In the genomic region with DNA sequence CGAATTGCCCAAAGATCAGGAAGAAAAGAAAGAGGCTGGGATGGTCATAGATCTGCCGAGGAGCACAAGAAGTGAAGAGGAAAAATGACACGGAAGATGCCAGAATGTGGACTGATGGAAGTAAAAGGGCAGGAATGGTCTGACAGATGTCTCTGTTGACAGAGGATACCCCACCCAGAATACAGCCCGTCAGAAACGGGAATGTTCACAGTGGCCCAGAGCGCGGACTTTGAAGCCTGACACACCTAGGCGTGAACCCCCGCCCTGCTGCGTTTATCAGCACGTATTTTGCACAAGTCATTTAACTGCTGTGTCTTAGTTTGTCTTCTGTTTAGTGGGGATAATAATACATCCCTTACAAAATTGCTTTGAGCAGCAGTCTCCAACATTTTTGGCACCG, we compare ENCODE assay signal across 8 cellular contexts. TPM values are rescaled to one million over a fixed set of nuclear protein-coding genes. Genes with fewer than 3 reads are reported as not detected.
DNase-seq lines count a peak whose midpoint lies in the region; ATAC-seq and TF ChIP-seq lines count a peak whose summit lies in the region.

No MANE protein-coding gene starts in this region.

- H3K9me3 Mint-ChIP-seq in activated CD8-positive, alpha-beta memory T cell treated with anti-CD3 and anti-CD28 coated beads, Interleukin-2, amount 10 ng/mL, durations not matched to agents 7 days and 5 days (ENCODE audit: low read depth) = no peaks in the 10 kb centered on the region

- peak overlapping the region; percentile 71 for H3K4me3 Mint-ChIP-seq in activated CD8-positive, alpha-beta memory T cell treated with anti-CD3 and anti-CD28 coated beads, Interleukin-2, amount 10 ng/mL, durations not matched to agents 7 days and 5 days

- H3K27me3 ChIP-seq in iPS-15b (ENCODE audit: control insufficient read depth, insufficient read depth, low read length) (peaks cover 3% of the 10 kb centered on the region), stomach smooth muscle (ENCODE audit: control insufficient read depth in 1 of 2, insufficient read depth in 2 of 2, low read length in 2 of 2) (no peaks in the 10 kb centered on the region), foreskin keratinocyte (no peaks in the 10 kb centered on the region)

- H3K9me3 ChIP-seq in iPS-15b (ENCODE audit: control insufficient read depth, insufficient read depth, low read length) (no peaks in the 10 kb centered on the region), stomach smooth muscle (ENCODE audit: control insufficient read depth in 2 of 2, low read length in 2 of 2) (no peaks in the 10 kb centered on the region)

- no peak for DNase-seq in activated CD8-positive, alpha-beta memory T cell treated with anti-CD3 and anti-CD28 coated beads, Interleukin-2, amount 10 ng/mL, durations not matched to agents 7 days and 5 days
- no peak for DNase-seq in activated CD8-positive, alpha-beta memory T cell treated with anti-CD3 and anti-CD28 coated beads for 24 hours
- DNase-seq in GF-D8 (lab: John Stamatoyannopoulos, UW) (no peak), retina (no peak), foreskin keratinocyte (no peak)

- CTCF ChIA-PET in activated CD8-positive, alpha-beta memory T cell treated with anti-CD3 and anti-CD28 coated beads, Interleukin-2, amount 10 ng/mL, durations not matched to agents 7 days and 5 days (lab: Charles Lee) = interaction anchor here (0.8 to 2.5 kb wide), 27 partner anchors 9 to 555 kb away, joined by 3 to 59 read pairs (median 6); a partner anchor contains a TSS

- H3K9ac ChIP-seq in iPS-15b (ENCODE audit: low read depth, low read length) = no peak overlapping the region
- peak overlapping the region; percentile 25 to 76 for H3K9ac ChIP-seq in stomach smooth muscle (ENCODE audit: low read length in 2 of 2)

- H3K4me1 ChIP-seq in iPS-15b (ENCODE audit: control insufficient read depth, insufficient read depth, low read length) (no peaks in the 10 kb centered on the region), stomach smooth muscle (ENCODE audit: control insufficient read depth, insufficient read depth, low read length) (peaks cover 6% of the 10 kb centered on the region), foreskin keratinocyte (peaks cover 4% of the 10 kb centered on the region)

- no peak overlapping the region for H3K27ac Mint-ChIP-seq in activated CD8-positive, alpha-beta memory T cell treated with anti-CD3 and anti-CD28 coated beads, Interleukin-2, amount 10 ng/mL, durations not matched to agents 7 days and 5 days

- TF ChIP-seq CTCF in WI38 (IDR thresholded peaks at IDR 0.05; ENCODE audit: low read depth, low read length) (no peak), foreskin keratinocyte (conservative IDR thresholded peaks at IDR 0.05) (no peak)

- peaks cover 2% of the 10 kb centered on the region for H3K27me3 Mint-ChIP-seq in activated CD8-positive, alpha-beta memory T cell treated with anti-CD3 and anti-CD28 coated beads, Interleukin-2, amount 10 ng/mL, durations not matched to agents 7 days and 5 days

- H3K27ac ChIP-seq in stomach smooth muscle (ENCODE audit: low read length) = no peak overlapping the region
- H3K27ac ChIP-seq in foreskin keratinocyte = no peak overlapping the region

- ATAC-seq in activated CD8-positive, alpha-beta memory T cell treated with anti-CD3 and anti-CD28 coated beads, Interleukin-2, amount 10 ng/mL, durations not matched to agents 7 days and 5 days = no peak
- ATAC-seq in foreskin keratinocyte = no peak

- H3K4me3 ChIP-seq in WI38 (ENCODE audit: low read depth, low read length) (peak overlapping the region; percentile 54), iPS-15b (ENCODE audit: low read depth, low read length) (peak overlapping the region; percentile 69), stomach smooth muscle (ENCODE audit: low read length in 2 of 2) (peak overlapping the region; percentile 23 to 76)

- H3K36me3 ChIP-seq in iPS-15b (ENCODE audit: control insufficient read depth, insufficient read depth, low read length) (no peaks in the 10 kb centered on the region), stomach smooth muscle (ENCODE audit: control insufficient read depth in 2 of 2, insufficient read depth in 2 of 2, low read length in 2 of 2) (no peaks in the 10 kb centered on the region)

- H3K4me1 Mint-ChIP-seq in activated CD8-positive, alpha-beta memory T cell treated with anti-CD3 and anti-CD28 coated beads, Interleukin-2, amount 10 ng/mL, durations not matched to agents 7 days and 5 days = peaks cover 16% of the 10 kb centered on the region

- no peaks in the 10 kb centered on the region for H3K36me3 Mint-ChIP-seq in activated CD8-positive, alpha-beta memory T cell treated with anti-CD3 and anti-CD28 coated beads, Interleukin-2, amount 10 ng/mL, durations not matched to agents 7 days and 5 days

RNA-seq across cellular contexts. Expression of a gene that starts 27.1 kb away (rescaled TPM):
- total RNA-seq in activated CD8-positive, alpha-beta memory T cell treated with anti-CD3 and anti-CD28 coated beads, Interleukin-2, amount 10 ng/mL, durations not matched to agents 7 days and 5 days = 100 to 1,000 TPM in 1 of 2 experiments, 10 to 100 TPM in 1; 96.2 to 113 TPM
- 82.0 and 89.5 TPM in 2 replicates for total RNA-seq in foreskin keratinocyte
- polyA plus RNA-seq in foreskin keratinocyte = 113 and 132 TPM in 2 replicates
